In the genomic region with DNA sequence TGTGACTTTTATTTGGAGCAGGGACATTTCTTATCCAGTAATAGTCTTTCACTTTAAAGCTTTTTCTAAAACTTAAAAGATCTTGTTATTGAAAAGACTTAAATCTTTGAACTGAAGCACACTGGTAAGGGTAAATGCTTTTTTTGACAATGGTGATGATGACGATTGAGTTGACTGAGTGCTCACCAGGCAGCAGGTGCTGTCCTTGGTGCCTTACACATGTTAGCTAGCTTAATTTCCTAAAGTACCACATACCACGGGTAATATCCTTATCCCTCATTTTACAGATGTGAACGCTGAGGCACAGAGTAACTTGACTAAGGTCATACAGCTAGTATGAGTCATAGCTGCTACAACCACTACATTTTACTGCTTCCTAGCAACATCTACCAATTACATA, we compare ENCODE assay signal across 21 cellular contexts.
"Had no signal": no experiment of that assay in that cellular context is flagged by ENCODE, and none has a peak within 500 bp of the region (broad histone marks: within the 10 kb centered on the region; RNA-seq: fewer than 3 reads in every experiment).

No MANE protein-coding gene starts in this region.

- H3K36me3 ChIP-seq: left ventricle myocardium inferior, ovary, right atrium auricular region, right lobe of liver, tibial nerve, upper lobe of left lung, vagina had no signal

- H3K4me2 ChIP-seq: smooth muscle cell had no signal

- DNase-seq: islet precursor cell; left ventricle myocardium inferior; mesendoderm; naive thymus-derived CD4-positive, alpha-beta T cell; ovary; right lobe of liver; stimulated activated CD4-positive, alpha-beta T cell treated with anti-CD3 and anti-CD28 coated beads, Interleukin-1b, Interleukin-23, amount 100 ng/mL, for 48 hours; stimulated activated CD4-positive, alpha-beta T cell treated with anti-CD3 and anti-CD28 coated beads, Interleukin-2, amount 100 ng/mL, for 48 hours; stimulated activated CD4-positive, alpha-beta T cell treated with anti-CD3 and anti-CD28 coated beads, Interleukin-4, amount 100 ng/mL, for 4 hours; stimulated activated CD8-positive, alpha-beta memory T cell treated with anti-CD3 and anti-CD28 coated beads, Interleukin-4, amount 100 ng/mL, for 48 hours; stimulated activated naive CD4-positive, alpha-beta T cell treated with Interleukin-2 at 50 U/mL for 16 hours; stimulated activated naive CD8-positive, alpha-beta T cell treated with anti-CD3 and anti-CD28 coated beads, Interleukin-15, amount 100 ng/mL, for 72 hours; substantia nigra; upper lobe of left lung had no signal

- H3K4me1 ChIP-seq: left ventricle myocardium inferior, right atrium auricular region, right lobe of liver, tibial nerve, upper lobe of left lung, vagina had no signal

- ATAC-seq: naive thymus-derived CD4-positive, alpha-beta T cell; natural killer cell treated with Interleukin-12 subunit alpha and Interleukin-12 subunit beta and Interleukin-15 and Interleukin-18, amount 100 ng/mL, for 72 hours; right lobe of liver; stimulated activated memory B cell treated with anti-CD40 and anti-IgM and Interleukin-4, amounts not matched to agents 10 μg/mL and 1 μg/mL and 100 μg/mL, for 72 hours; stimulated activated naive CD8-positive, alpha-beta T cell treated with anti-CD3 and anti-CD28 coated beads, Interleukin-15, amount 100 ng/mL, for 72 hours had no signal

- H3K4me3 ChIP-seq: left ventricle myocardium inferior, lung, ovary, right atrium auricular region, right lobe of liver, smooth muscle cell, tibial nerve, upper lobe of left lung, vagina had no signal

- H3K27ac ChIP-seq: left ventricle myocardium inferior, ovary, right atrium auricular region, right lobe of liver, tibial nerve, upper lobe of left lung, vagina had no signal

- H3K27me3 ChIP-seq: ovary, right atrium auricular region, right lobe of liver, tibial nerve, upper lobe of left lung, vagina had no signal

- H3K9me3 ChIP-seq: left ventricle myocardium inferior, ovary, right atrium auricular region, right lobe of liver, tibial nerve, upper lobe of left lung, vagina had no signal
